Comparison of ENCODE assay signal across 20 cellular contexts in the genomic region with DNA sequence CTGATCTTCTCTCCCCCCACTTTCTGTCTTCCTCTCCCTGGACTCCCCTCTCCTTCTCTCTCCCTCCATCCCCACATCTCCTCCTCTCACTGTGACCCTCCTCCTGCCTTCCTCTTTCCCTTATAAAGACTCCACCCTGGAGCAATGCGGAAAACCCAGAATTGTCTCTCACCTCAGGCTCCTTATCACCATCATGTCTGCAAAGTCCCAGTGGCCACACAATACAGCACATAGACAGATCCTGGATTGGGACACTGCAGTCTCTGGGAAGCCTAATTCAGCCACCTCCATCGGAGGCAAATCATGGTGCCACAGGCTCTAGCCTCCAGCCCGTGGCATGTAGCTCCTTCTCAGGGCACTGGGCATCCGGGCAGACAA. TPM values are rescaled to one million over a fixed set of nuclear protein-coding genes. Genes with fewer than 3 reads are reported as not detected.
DNase-seq lines count a peak whose midpoint lies in the region; ATAC-seq and TF ChIP-seq lines count a peak whose summit lies in the region.
"Had no signal": no experiment of that assay in that cellular context is flagged by ENCODE, and none has a peak within 500 bp of the region (broad histone marks: within the 10 kb centered on the region; RNA-seq: fewer than 3 reads in every experiment).

No MANE protein-coding gene starts in this region.

- DNase-seq in activated CD8-positive, alpha-beta memory T cell treated with anti-CD3 and anti-CD28 coated beads, Interleukin-2, amount 10 ng/mL, durations not matched to agents 7 days and 5 days = no peak
- no peak for DNase-seq in activated CD8-positive, alpha-beta memory T cell treated with anti-CD3 and anti-CD28 coated beads, Interleukin-2, amount 50 U/mL, for 48 hours
- no peak for DNase-seq in CD8-positive, alpha-beta memory T cell
- no peak for DNase-seq in naive thymus-derived CD8-positive, alpha-beta T cell
- no peak for DNase-seq in Peyer's patch
- DNase-seq in progenitor cell of endocrine pancreas (ENCODE audit: low spot score, unreplicated experiment) = no peak
- no peak for DNase-seq in posterior vena cava (ENCODE audit: low spot score)
- DNase-seq: aorta, GOT3, sigmoid colon had no signal

- peak overlapping the region; percentile 56 for H3K4me3 ChIP-seq in CD8-positive, alpha-beta memory T cell (ENCODE audit: low read length)
- no peak overlapping the region for H3K4me3 ChIP-seq in Peyer's patch
- H3K4me3 ChIP-seq: PC-9, SK-N-MC had no signal

- H3K36me3 Mint-ChIP-seq in activated CD8-positive, alpha-beta memory T cell treated with anti-CD3 and anti-CD28 coated beads, Interleukin-2, amount 10 ng/mL, durations not matched to agents 7 days and 5 days = no peaks in the 10 kb centered on the region
- H3K36me3 Mint-ChIP-seq in CD8-positive, alpha-beta memory T cell = no peaks in the 10 kb centered on the region
- H3K36me3 Mint-ChIP-seq in activated T-helper 17 cell treated with anti-CD3 and anti-CD28 coated beads, Interleukin-2, amount 50 U/mL, for 72 hours (ENCODE audit: low read depth) = no peaks in the 10 kb centered on the region
- H3K36me3 Mint-ChIP-seq in naive thymus-derived CD8-positive, alpha-beta T cell = no peaks in the 10 kb centered on the region
- H3K36me3 Mint-ChIP-seq in progenitor cell of endocrine pancreas (ENCODE audit: insufficient read depth) = no peaks in the 10 kb centered on the region

- TF ChIP-seq POLR2A in Peyer's patch (IDR thresholded peaks at IDR 0.05) = no peak

- ATAC-seq in activated CD8-positive, alpha-beta memory T cell treated with anti-CD3 and anti-CD28 coated beads, Interleukin-2, amount 10 ng/mL, durations not matched to agents 7 days and 5 days = no peak
- ATAC-seq in activated T-helper 17 cell treated with anti-CD3 and anti-CD28 coated beads, Interleukin-2, amount 50 U/mL, for 72 hours (replicated peaks) = no peak
- no peak for ATAC-seq in naive thymus-derived CD8-positive, alpha-beta T cell

- no peak overlapping the region for H3K27ac Mint-ChIP-seq in activated CD8-positive, alpha-beta memory T cell treated with anti-CD3 and anti-CD28 coated beads, Interleukin-2, amount 10 ng/mL, durations not matched to agents 7 days and 5 days
- peak overlapping the region in 5 of 8 donors; percentile 44 to 88 (median 71) for H3K27ac Mint-ChIP-seq in CD8-positive, alpha-beta memory T cell
- H3K27ac Mint-ChIP-seq in activated T-helper 17 cell treated with anti-CD3 and anti-CD28 coated beads, Interleukin-2, amount 50 U/mL, for 72 hours = no peak overlapping the region
- H3K27ac Mint-ChIP-seq in naive thymus-derived CD8-positive, alpha-beta T cell = peak overlapping the region in 4 of 10 donors; percentile 18 to 80 (median 48)
- H3K27ac Mint-ChIP-seq in progenitor cell of endocrine pancreas = no peak overlapping the region
- H3K27ac Mint-ChIP-seq: activated CD8-positive, alpha-beta T cell treated with anti-CD3 and anti-CD28 coated beads, Interleukin-2, amount 10 ng/mL, durations not matched to agents 7 days and 5 days; stimulated activated naive CD8-positive, alpha-beta T cell treated with anti-CD3 and anti-CD28 coated beads, Interleukin-15, Interleukin-2, amounts not matched to agents 100 ng/mL and 50 ng/mL, for 24 hours had no signal

- no peaks in the 10 kb centered on the region for H3K27me3 ChIP-seq in CD8-positive, alpha-beta memory T cell (ENCODE audit: insufficient read depth, low read length, poor library complexity, severe bottlenecking)
- H3K27me3 ChIP-seq in Peyer's patch = no peaks in the 10 kb centered on the region

- CTCF ChIA-PET in activated CD8-positive, alpha-beta memory T cell treated with anti-CD3 and anti-CD28 coated beads, Interleukin-2, amount 10 ng/mL, durations not matched to agents 7 days and 5 days (lab: Charles Lee) = interaction anchor here (0.6 to 2.4 kb wide), 17 partner anchors 9 to 273 kb away, joined by 3 to 9 read pairs (median 4); no protein-coding TSS in a partner anchor
- CTCF ChIA-PET in CD8-positive, alpha-beta memory T cell (lab: Charles Lee) = interaction anchor here (0.9 to 1.5 kb wide), 3 partner anchors 9 to 272 kb away, joined by 3 read pairs; no protein-coding TSS in a partner anchor

- H3K27ac ChIP-seq in CD8-positive, alpha-beta memory T cell (ENCODE audit: low read depth, low read length) = no peak overlapping the region
- no peak overlapping the region for H3K27ac ChIP-seq in Peyer's patch
- H3K27ac ChIP-seq: foreskin keratinocyte, PC-9, sigmoid colon, SK-N-MC, upper lobe of left lung had no signal

- H3K4me1 Mint-ChIP-seq in activated CD8-positive, alpha-beta memory T cell treated with anti-CD3 and anti-CD28 coated beads, Interleukin-2, amount 10 ng/mL, durations not matched to agents 7 days and 5 days = peaks cover 58% of the 10 kb centered on the region
- peaks cover 50 to 60% (median 59%) of the 10 kb centered on the region in 3 donors for H3K4me1 Mint-ChIP-seq in CD8-positive, alpha-beta memory T cell
- H3K4me1 Mint-ChIP-seq in activated T-helper 17 cell treated with anti-CD3 and anti-CD28 coated beads, Interleukin-2, amount 50 U/mL, for 72 hours = peaks cover 22% of the 10 kb centered on the region
- peaks cover 25 to 54% (median 37%) of the 10 kb centered on the region in 4 donors for H3K4me1 Mint-ChIP-seq in naive thymus-derived CD8-positive, alpha-beta T cell
- H3K4me1 Mint-ChIP-seq in progenitor cell of endocrine pancreas (ENCODE audit: low read depth) = peaks cover 16% of the 10 kb centered on the region

- intact Hi-C loops in posterior vena cava (cut with DNase I) = no loop called here

- no peaks in the 10 kb centered on the region for H3K9me3 ChIP-seq in CD8-positive, alpha-beta memory T cell (ENCODE audit: low read length)
- H3K9me3 ChIP-seq in Peyer's patch = no peaks in the 10 kb centered on the region
- H3K9me3 ChIP-seq: sigmoid colon, upper lobe of left lung had no signal

- H3K9me3 Mint-ChIP-seq in activated CD8-positive, alpha-beta memory T cell treated with anti-CD3 and anti-CD28 coated beads, Interleukin-2, amount 10 ng/mL, durations not matched to agents 7 days and 5 days (ENCODE audit: low read depth) = no peaks in the 10 kb centered on the region
- no peaks in the 10 kb centered on the region for H3K9me3 Mint-ChIP-seq in CD8-positive, alpha-beta memory T cell
- no peaks in the 10 kb centered on the region for H3K9me3 Mint-ChIP-seq in activated T-helper 17 cell treated with anti-CD3 and anti-CD28 coated beads, Interleukin-2, amount 50 U/mL, for 72 hours
- peaks cover 0 to 4% (median 0%) of the 10 kb centered on the region in 9 donors for H3K9me3 Mint-ChIP-seq in naive thymus-derived CD8-positive, alpha-beta T cell
- no peaks in the 10 kb centered on the region for H3K9me3 Mint-ChIP-seq in progenitor cell of endocrine pancreas (ENCODE audit: low read depth)
- H3K9me3 Mint-ChIP-seq: stimulated activated naive CD8-positive, alpha-beta T cell treated with anti-CD3 and anti-CD28 coated beads, Interleukin-15, Interleukin-2, amounts not matched to agents 100 ng/mL and 50 ng/mL, for 24 hours had no signal

- H3K36me3 ChIP-seq in CD8-positive, alpha-beta memory T cell (ENCODE audit: insufficient read depth, low read length) = no peaks in the 10 kb centered on the region
- no peaks in the 10 kb centered on the region for H3K36me3 ChIP-seq in Peyer's patch
- H3K36me3 ChIP-seq: sigmoid colon, upper lobe of left lung had no signal

- H3K4me1 ChIP-seq in CD8-positive, alpha-beta memory T cell (ENCODE audit: insufficient read depth, low read length) = peaks cover 49% of the 10 kb centered on the region
- peaks cover 0 to 23% (median 3%) of the 10 kb centered on the region in 4 donors for H3K4me1 ChIP-seq in Peyer's patch
- H3K4me1 ChIP-seq: foreskin keratinocyte had no signal

- H3K4me3 Mint-ChIP-seq in activated CD8-positive, alpha-beta memory T cell treated with anti-CD3 and anti-CD28 coated beads, Interleukin-2, amount 10 ng/mL, durations not matched to agents 7 days and 5 days = peak overlapping the region; percentile 57
- peak overlapping the region; percentile 75 to 91 (median 84) for H3K4me3 Mint-ChIP-seq in CD8-positive, alpha-beta memory T cell
- peak overlapping the region; percentile 79 for H3K4me3 Mint-ChIP-seq in activated T-helper 17 cell treated with anti-CD3 and anti-CD28 coated beads, Interleukin-2, amount 50 U/mL, for 72 hours
- H3K4me3 Mint-ChIP-seq in naive thymus-derived CD8-positive, alpha-beta T cell = peak overlapping the region in 9 of 10 donors; percentile 30 to 88 (median 78)
- H3K4me3 Mint-ChIP-seq in progenitor cell of endocrine pancreas (ENCODE audit: low read depth) = no peak overlapping the region
- H3K4me3 Mint-ChIP-seq: stimulated activated naive CD8-positive, alpha-beta T cell treated with anti-CD3 and anti-CD28 coated beads, Interleukin-15, Interleukin-2, amounts not matched to agents 100 ng/mL and 50 ng/mL, for 24 hours had no signal

- TF ChIP-seq CTCF in Peyer's patch (IDR thresholded peaks at IDR 0.05) = no peak
- no peak for TF ChIP-seq CTCF in progenitor cell of endocrine pancreas (IDR thresholded peaks at IDR 0.05; ENCODE audit: unreplicated experiment)

- POLR2A ChIA-PET in CD8-positive, alpha-beta memory T cell (lab: Charles Lee) = no interaction called here
- POLR2A ChIA-PET in naive thymus-derived CD8-positive, alpha-beta T cell (lab: Charles Lee) = no interaction called here

- peaks cover 23% of the 10 kb centered on the region for H3K27me3 Mint-ChIP-seq in activated CD8-positive, alpha-beta memory T cell treated with anti-CD3 and anti-CD28 coated beads, Interleukin-2, amount 10 ng/mL, durations not matched to agents 7 days and 5 days
- H3K27me3 Mint-ChIP-seq in CD8-positive, alpha-beta memory T cell = peaks cover 2 to 19% of the 10 kb centered on the region in 2 donors
- H3K27me3 Mint-ChIP-seq in activated T-helper 17 cell treated with anti-CD3 and anti-CD28 coated beads, Interleukin-2, amount 50 U/mL, for 72 hours = no peaks in the 10 kb centered on the region
- peaks cover 0 to 52% (median 31%) of the 10 kb centered on the region in 5 donors for H3K27me3 Mint-ChIP-seq in naive thymus-derived CD8-positive, alpha-beta T cell
- H3K27me3 Mint-ChIP-seq in progenitor cell of endocrine pancreas = peaks cover 42% of the 10 kb centered on the region

RNA-seq across cellular contexts. Expression of gene RFPL2, which starts 2.7 kb away (rescaled TPM):
- total RNA-seq in activated CD8-positive, alpha-beta memory T cell treated with anti-CD3 and anti-CD28 coated beads, Interleukin-2, amount 10 ng/mL, durations not matched to agents 7 days and 5 days = under 1 TPM; 0.16 to 0.41 TPM
- total RNA-seq in CD8-positive, alpha-beta memory T cell = not detected
- polyA plus RNA-seq in CD8-positive, alpha-beta memory T cell = 1.9 TPM
- under 1 TPM; 0.24 to 0.30 TPM for total RNA-seq in activated T-helper 17 cell treated with anti-CD3 and anti-CD28 coated beads, Interleukin-2, amount 50 U/mL, for 72 hours
- total RNA-seq in naive thymus-derived CD8-positive, alpha-beta T cell = under 1 TPM; 0.69 to 0.81 TPM
- 1 to 10 TPM in 1 of 3 donors, not detected in 2; 2.4 TPM for polyA plus RNA-seq in naive thymus-derived CD8-positive, alpha-beta T cell
- not detected for total RNA-seq in Peyer's patch
- total RNA-seq in progenitor cell of endocrine pancreas = 1.0 TPM in 2 replicates
- total RNA-seq in posterior vena cava = not detected
- total RNA-seq: activated CD8-positive, alpha-beta T cell treated with anti-CD3 and anti-CD28 coated beads, Interleukin-2, amount 10 ng/mL, durations not matched to agents 7 days and 5 days; aorta; foreskin keratinocyte; IMR-90; PC-9; sigmoid colon had no signal
- polyA plus RNA-seq: AG04450, aorta, foreskin keratinocyte, IMR-90, sigmoid colon had no signal

RNA-seq across cellular contexts. Expression of gene C22orf42, which starts 43.0 kb away (rescaled TPM):
- total RNA-seq in activated CD8-positive, alpha-beta memory T cell treated with anti-CD3 and anti-CD28 coated beads, Interleukin-2, amount 10 ng/mL, durations not matched to agents 7 days and 5 days = not detected
- total RNA-seq in CD8-positive, alpha-beta memory T cell = not detected
- polyA plus RNA-seq in CD8-positive, alpha-beta memory T cell = not detected
- total RNA-seq in activated T-helper 17 cell treated with anti-CD3 and anti-CD28 coated beads, Interleukin-2, amount 50 U/mL, for 72 hours = not detected
- total RNA-seq in naive thymus-derived CD8-positive, alpha-beta T cell = not detected
- not detected for polyA plus RNA-seq in naive thymus-derived CD8-positive, alpha-beta T cell
- total RNA-seq in Peyer's patch (not detected), progenitor cell of endocrine pancreas (13.2 and 13.9 TPM in 2 replicates), posterior vena cava (not detected)
- total RNA-seq: activated CD8-positive, alpha-beta T cell treated with anti-CD3 and anti-CD28 coated beads, Interleukin-2, amount 10 ng/mL, durations not matched to agents 7 days and 5 days; aorta; foreskin keratinocyte; IMR-90; omental fat pad; PC-9; sigmoid colon; upper lobe of left lung had no signal
- polyA plus RNA-seq: AG04450, aorta, foreskin keratinocyte, IMR-90, sigmoid colon had no signal

RNA-seq across cellular contexts. Expression of gene SLC5A4, which starts 53.0 kb away (rescaled TPM):
- not detected for total RNA-seq in activated CD8-positive, alpha-beta memory T cell treated with anti-CD3 and anti-CD28 coated beads, Interleukin-2, amount 10 ng/mL, durations not matched to agents 7 days and 5 days
- not detected for total RNA-seq in CD8-positive, alpha-beta memory T cell
- not detected for polyA plus RNA-seq in CD8-positive, alpha-beta memory T cell
- not detected for total RNA-seq in activated T-helper 17 cell treated with anti-CD3 and anti-CD28 coated beads, Interleukin-2, amount 50 U/mL, for 72 hours
- total RNA-seq in naive thymus-derived CD8-positive, alpha-beta T cell = not detected
- not detected for polyA plus RNA-seq in naive thymus-derived CD8-positive, alpha-beta T cell
- 10 to 100 TPM in 2 of 4 donors, 1 to 10 TPM in 2; 1.7 to 56.9 (median 19.0) TPM for total RNA-seq in Peyer's patch
- total RNA-seq in progenitor cell of endocrine pancreas = not detected in 2 replicates
- under 1 TPM; 0.32 to 0.43 TPM for total RNA-seq in posterior vena cava
- total RNA-seq: activated CD8-positive, alpha-beta T cell treated with anti-CD3 and anti-CD28 coated beads, Interleukin-2, amount 10 ng/mL, durations not matched to agents 7 days and 5 days; foreskin keratinocyte; PC-9 had no signal
- polyA plus RNA-seq: AG04450, foreskin keratinocyte had no signal

Comparison
In these comparisons a context has a peak if more than half of its experiments do, and no peak if none do; other contexts are left out.
1. H3K27ac Mint-ChIP-seq: peak in CD8-positive, alpha-beta memory T cell (5 of 8); none in activated CD8-positive, alpha-beta memory T cell treated with anti-CD3 and anti-CD28 coated beads, Interleukin-2, amount 10 ng/mL, durations not matched to agents 7 days and 5 days (single experiment), activated T-helper 17 cell treated with anti-CD3 and anti-CD28 coated beads, Interleukin-2, amount 50 U/mL, for 72 hours (single experiment) and progenitor cell of endocrine pancreas (single experiment).
2. RNA of gene C22orf42, which starts 43.0 kb away (total RNA-seq): 13.2 to 13.9 TPM in progenitor cell of endocrine pancreas; not detected in posterior vena cava, not detected in activated CD8-positive, alpha-beta memory T cell treated with anti-CD3 and anti-CD28 coated beads, Interleukin-2, amount 10 ng/mL, durations not matched to agents 7 days and 5 days, not detected in CD8-positive, alpha-beta memory T cell, not detected in activated T-helper 17 cell treated with anti-CD3 and anti-CD28 coated beads, Interleukin-2, amount 50 U/mL, for 72 hours, not detected in naive thymus-derived CD8-positive, alpha-beta T cell and not detected in Peyer's patch; every median in the first group is over 10 times any median in the second.